ENCODE assay signal across 1 cellular context in the genomic region with DNA sequence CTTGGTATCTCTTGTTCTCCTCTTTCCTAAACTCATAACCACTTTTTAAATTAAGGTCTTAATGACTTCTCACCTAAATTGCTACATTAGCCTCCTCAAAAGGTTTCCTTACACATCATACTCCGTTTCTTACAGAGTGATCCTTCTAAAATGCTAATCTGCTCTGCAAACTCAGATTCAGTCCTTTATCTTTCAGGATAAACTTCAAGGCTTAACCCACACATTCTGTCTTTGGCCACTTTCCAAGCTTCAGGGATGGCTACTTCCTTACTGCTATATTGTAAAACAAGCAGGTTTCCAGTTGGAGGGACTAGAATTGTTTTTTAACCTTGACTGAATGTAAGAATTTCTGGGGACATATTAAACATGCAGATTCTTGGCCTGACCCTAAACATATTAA.
TF ChIP-seq lines count a peak whose summit lies in the region.

No MANE protein-coding gene starts in this region.

TF ChIP-seq in K562, 482 proteins besides CTCF, POLR2A, EP300 and RAD21 (continued from another document and continues in another):
- TF ChIP-seq, protein P1, sequence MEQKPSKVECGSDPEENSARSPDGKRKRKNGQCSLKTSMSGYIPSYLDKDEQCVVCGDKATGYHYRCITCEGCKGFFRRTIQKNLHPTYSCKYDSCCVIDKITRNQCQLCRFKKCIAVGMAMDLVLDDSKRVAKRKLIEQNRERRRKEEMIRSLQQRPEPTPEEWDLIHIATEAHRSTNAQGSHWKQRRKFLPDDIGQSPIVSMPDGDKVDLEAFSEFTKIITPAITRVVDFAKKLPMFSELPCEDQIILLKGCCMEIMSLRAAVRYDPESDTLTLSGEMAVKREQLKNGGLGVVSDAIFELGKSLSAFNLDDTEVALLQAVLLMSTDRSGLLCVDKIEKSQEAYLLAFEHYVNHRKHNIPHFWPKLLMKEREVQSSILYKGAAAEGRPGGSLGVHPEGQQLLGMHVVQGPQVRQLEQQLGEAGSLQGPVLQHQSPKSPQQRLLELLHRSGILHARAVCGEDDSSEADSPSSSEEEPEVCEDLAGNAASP (IDR thresholded peaks at IDR 0.05): no peak
- TF ChIP-seq ZNF143 (CRISPR knock-in tag; IDR thresholded peaks at IDR 0.05): no peak
- no peak for TF ChIP-seq YBX1 (IDR thresholded peaks at IDR 0.05)
- no peak for TF ChIP-seq ZEB2 (IDR thresholded peaks at IDR 0.05)
- TF ChIP-seq, protein P2, sequence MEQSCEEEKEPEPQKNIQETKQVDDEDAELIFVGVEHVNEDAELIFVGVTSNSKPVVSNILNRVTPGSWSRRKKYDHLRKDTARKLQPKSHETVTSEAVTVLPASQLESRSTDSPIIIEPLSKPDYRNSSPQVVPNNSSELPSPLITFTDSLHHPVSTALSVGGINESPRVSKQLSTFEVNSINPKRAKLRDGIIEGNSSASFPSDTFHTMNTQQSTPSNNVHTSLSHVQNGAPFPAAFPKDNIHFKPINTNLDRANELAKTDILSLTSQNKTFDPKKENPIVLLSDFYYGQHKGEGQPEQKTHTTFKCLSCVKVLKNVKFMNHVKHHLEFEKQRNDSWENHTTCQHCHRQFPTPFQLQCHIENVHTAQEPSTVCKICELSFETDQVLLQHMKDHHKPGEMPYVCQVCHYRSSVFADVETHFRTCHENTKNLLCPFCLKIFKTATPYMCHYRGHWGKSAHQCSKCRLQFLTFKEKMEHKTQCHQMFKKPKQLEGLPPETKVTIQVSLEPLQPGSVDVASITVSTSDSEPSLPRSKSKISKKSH (CRISPR knock-in tag; IDR thresholded peaks at IDR 0.05): no peak
- TF ChIP-seq TAF7 (tag; IDR thresholded peaks at IDR 0.05): no peak
- no peak for TF ChIP-seq RBM15 (IDR thresholded peaks at IDR 0.05; ENCODE audit: insufficient read depth, low read length)
- TF ChIP-seq FOXP1 (CRISPR knock-in tag; IDR thresholded peaks at IDR 0.05): no peak
- no peak for TF ChIP-seq NR3C1 (CRISPR knock-in tag; IDR thresholded peaks at IDR 0.05)
- TF ChIP-seq, protein P3, sequence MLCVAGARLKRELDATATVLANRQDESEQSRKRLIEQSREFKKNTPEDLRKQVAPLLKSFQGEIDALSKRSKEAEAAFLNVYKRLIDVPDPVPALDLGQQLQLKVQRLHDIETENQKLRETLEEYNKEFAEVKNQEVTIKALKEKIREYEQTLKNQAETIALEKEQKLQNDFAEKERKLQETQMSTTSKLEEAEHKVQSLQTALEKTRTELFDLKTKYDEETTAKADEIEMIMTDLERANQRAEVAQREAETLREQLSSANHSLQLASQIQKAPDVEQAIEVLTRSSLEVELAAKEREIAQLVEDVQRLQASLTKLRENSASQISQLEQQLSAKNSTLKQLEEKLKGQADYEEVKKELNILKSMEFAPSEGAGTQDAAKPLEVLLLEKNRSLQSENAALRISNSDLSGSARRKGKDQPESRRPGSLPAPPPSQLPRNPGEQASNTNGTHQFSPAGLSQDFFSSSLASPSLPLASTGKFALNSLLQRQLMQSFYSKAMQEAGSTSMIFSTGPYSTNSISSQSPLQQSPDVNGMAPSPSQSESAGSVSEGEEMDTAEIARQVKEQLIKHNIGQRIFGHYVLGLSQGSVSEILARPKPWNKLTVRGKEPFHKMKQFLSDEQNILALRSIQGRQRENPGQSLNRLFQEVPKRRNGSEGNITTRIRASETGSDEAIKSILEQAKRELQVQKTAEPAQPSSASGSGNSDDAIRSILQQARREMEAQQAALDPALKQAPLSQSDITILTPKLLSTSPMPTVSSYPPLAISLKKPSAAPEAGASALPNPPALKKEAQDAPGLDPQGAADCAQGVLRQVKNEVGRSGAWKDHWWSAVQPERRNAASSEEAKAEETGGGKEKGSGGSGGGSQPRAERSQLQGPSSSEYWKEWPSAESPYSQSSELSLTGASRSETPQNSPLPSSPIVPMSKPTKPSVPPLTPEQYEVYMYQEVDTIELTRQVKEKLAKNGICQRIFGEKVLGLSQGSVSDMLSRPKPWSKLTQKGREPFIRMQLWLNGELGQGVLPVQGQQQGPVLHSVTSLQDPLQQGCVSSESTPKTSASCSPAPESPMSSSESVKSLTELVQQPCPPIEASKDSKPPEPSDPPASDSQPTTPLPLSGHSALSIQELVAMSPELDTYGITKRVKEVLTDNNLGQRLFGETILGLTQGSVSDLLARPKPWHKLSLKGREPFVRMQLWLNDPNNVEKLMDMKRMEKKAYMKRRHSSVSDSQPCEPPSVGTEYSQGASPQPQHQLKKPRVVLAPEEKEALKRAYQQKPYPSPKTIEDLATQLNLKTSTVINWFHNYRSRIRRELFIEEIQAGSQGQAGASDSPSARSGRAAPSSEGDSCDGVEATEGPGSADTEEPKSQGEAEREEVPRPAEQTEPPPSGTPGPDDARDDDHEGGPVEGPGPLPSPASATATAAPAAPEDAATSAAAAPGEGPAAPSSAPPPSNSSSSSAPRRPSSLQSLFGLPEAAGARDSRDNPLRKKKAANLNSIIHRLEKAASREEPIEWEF (CRISPR knock-in tag; IDR thresholded peaks at IDR 0.05): no peak
- TF ChIP-seq ZFX (CRISPR knock-in tag; IDR thresholded peaks at IDR 0.05): no peak
- peak; percentile 44 to 51; a peak in 3 of 4 replicates for TF ChIP-seq KDM1A (IDR thresholded peaks at IDR 0.05)
- no peak for TF ChIP-seq DDX20 (tag; IDR thresholded peaks at IDR 0.05; ENCODE audit: low read depth)
- TF ChIP-seq NCOA1 (IDR thresholded peaks at IDR 0.05; ENCODE audit: low read depth): 0 out of 2 replicates have a peak, but pooled peaks have one; percentile 18
- TF ChIP-seq CBFA2T3 (IDR thresholded peaks at IDR 0.05): 0 out of 2 replicates have a peak, but pooled peaks have one; percentile 17
- no peak for TF ChIP-seq SIN3B (IDR thresholded peaks at IDR 0.05; ENCODE audit: low read depth)
- 0 out of 2 replicates have a peak, but pooled peaks have one; percentile 39 for TF ChIP-seq SMARCA4 (IDR thresholded peaks at IDR 0.05)
- no peak for TF ChIP-seq TFAM (CRISPR knock-in tag; conservative IDR thresholded peaks at IDR 0.05)
- TF ChIP-seq ZNF717 (CRISPR knock-in tag; IDR thresholded peaks at IDR 0.05): no peak
- TF ChIP-seq POLR2AphosphoS5 (IDR thresholded peaks at IDR 0.05; ENCODE audit: control insufficient read depth, insufficient read depth, low read depth, low read length): no peak
- TF ChIP-seq HDAC2 (IDR thresholded peaks at IDR 0.05): 0 out of 2 replicates have a peak, but pooled peaks have one; percentile 21
- no peak for TF ChIP-seq ZBTB8A (IDR thresholded peaks at IDR 0.05; ENCODE audit: partially characterized antibody)
- TF ChIP-seq ZBED1 (IDR thresholded peaks at IDR 0.05): no peak
- no peak for TF ChIP-seq ZNF212 (CRISPR knock-in tag; IDR thresholded peaks at IDR 0.05)
- TF ChIP-seq TEAD2 (tag; IDR thresholded peaks at IDR 0.05): no peak
- no peak for TF ChIP-seq NFIX (CRISPR knock-in tag; IDR thresholded peaks at IDR 0.05; ENCODE audit: low read depth)
- TF ChIP-seq FOXJ3 (CRISPR knock-in tag; IDR thresholded peaks at IDR 0.05): no peak
- TF ChIP-seq ZNF3 (CRISPR knock-in tag; IDR thresholded peaks at IDR 0.05): no peak
- no peak for TF ChIP-seq ZNF561 (CRISPR knock-in tag; conservative IDR thresholded peaks at IDR 0.05)
- TF ChIP-seq HNRNPH1 (optimal IDR thresholded peaks at IDR 0.05; ENCODE audit: low read depth, low read length): no peak
- no peak for TF ChIP-seq C11orf30 (IDR thresholded peaks at IDR 0.05; ENCODE audit: low read depth)
- TF ChIP-seq, protein P4, sequence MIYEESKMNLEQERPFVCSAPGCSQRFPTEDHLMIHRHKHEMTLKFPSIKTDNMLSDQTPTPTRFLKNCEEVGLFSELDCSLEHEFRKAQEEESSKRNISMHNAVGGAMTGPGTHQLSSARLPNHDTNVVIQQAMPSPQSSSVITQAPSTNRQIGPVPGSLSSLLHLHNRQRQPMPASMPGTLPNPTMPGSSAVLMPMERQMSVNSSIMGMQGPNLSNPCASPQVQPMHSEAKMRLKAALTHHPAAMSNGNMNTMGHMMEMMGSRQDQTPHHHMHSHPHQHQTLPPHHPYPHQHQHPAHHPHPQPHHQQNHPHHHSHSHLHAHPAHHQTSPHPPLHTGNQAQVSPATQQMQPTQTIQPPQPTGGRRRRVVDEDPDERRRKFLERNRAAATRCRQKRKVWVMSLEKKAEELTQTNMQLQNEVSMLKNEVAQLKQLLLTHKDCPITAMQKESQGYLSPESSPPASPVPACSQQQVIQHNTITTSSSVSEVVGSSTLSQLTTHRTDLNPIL (CRISPR knock-in tag; IDR thresholded peaks at IDR 0.05): no peak
- no peak for TF ChIP-seq ZNF224 (CRISPR knock-in tag; IDR thresholded peaks at IDR 0.05)
- no peak for TF ChIP-seq CBFB (CRISPR knock-in tag; IDR thresholded peaks at IDR 0.05)
- TF ChIP-seq, protein P5, sequence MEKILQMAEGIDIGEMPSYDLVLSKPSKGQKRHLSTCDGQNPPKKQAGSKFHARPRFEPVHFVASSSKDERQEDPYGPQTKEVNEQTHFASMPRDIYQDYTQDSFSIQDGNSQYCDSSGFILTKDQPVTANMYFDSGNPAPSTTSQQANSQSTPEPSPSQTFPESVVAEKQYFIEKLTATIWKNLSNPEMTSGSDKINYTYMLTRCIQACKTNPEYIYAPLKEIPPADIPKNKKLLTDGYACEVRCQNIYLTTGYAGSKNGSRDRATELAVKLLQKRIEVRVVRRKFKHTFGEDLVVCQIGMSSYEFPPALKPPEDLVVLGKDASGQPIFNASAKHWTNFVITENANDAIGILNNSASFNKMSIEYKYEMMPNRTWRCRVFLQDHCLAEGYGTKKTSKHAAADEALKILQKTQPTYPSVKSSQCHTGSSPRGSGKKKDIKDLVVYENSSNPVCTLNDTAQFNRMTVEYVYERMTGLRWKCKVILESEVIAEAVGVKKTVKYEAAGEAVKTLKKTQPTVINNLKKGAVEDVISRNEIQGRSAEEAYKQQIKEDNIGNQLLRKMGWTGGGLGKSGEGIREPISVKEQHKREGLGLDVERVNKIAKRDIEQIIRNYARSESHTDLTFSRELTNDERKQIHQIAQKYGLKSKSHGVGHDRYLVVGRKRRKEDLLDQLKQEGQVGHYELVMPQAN (IDR thresholded peaks at IDR 0.05; ENCODE audit: borderline replicate concordance): no peak
- peak in 1 of 2 experiments; percentile 78; a peak in 2 of 4 replicates for TF ChIP-seq RCOR1 (IDR thresholded peaks at IDR 0.05; ENCODE audit: borderline replicate concordance in 1 of 2, low read depth in 2 of 2, low read length in 2 of 2)
- TF ChIP-seq KLF13 (tag; IDR thresholded peaks at IDR 0.05; ENCODE audit: borderline replicate concordance, low read depth): no peak
- TF ChIP-seq ZNF77 (CRISPR knock-in tag; IDR thresholded peaks at IDR 0.05): no peak
- TF ChIP-seq, protein P6, sequence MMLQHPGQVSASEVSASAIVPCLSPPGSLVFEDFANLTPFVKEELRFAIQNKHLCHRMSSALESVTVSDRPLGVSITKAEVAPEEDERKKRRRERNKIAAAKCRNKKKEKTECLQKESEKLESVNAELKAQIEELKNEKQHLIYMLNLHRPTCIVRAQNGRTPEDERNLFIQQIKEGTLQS (IDR thresholded peaks at IDR 0.05): no peak
- TF ChIP-seq, protein P6 (CRISPR knock-in tag; conservative IDR thresholded peaks at IDR 0.05): no peak
- no peak for TF ChIP-seq POLR2AphosphoS2 (IDR thresholded peaks at IDR 0.05; ENCODE audit: low read length)
- TF ChIP-seq NFIC (IDR thresholded peaks at IDR 0.05): peak; percentile 88
- no peak for TF ChIP-seq ZNF133 (CRISPR knock-in tag; IDR thresholded peaks at IDR 0.05)
- TF ChIP-seq SRSF7 (optimal IDR thresholded peaks at IDR 0.05; ENCODE audit: low read depth, low read length): no peak
- TF ChIP-seq SPI1 (IDR thresholded peaks at IDR 0.05; ENCODE audit: borderline replicate concordance, low read depth, low read length): 0 out of 2 replicates have a peak, but pooled peaks have one; percentile 9
- no peak for TF ChIP-seq MAFG (tag; conservative IDR thresholded peaks at IDR 0.05)
- no peak for TF ChIP-seq CBX8 (IDR thresholded peaks at IDR 0.05; ENCODE audit: borderline replicate concordance, extremely low read depth, low read depth, low read length, poor library complexity, severe bottlenecking)
- TF ChIP-seq, protein P7, sequence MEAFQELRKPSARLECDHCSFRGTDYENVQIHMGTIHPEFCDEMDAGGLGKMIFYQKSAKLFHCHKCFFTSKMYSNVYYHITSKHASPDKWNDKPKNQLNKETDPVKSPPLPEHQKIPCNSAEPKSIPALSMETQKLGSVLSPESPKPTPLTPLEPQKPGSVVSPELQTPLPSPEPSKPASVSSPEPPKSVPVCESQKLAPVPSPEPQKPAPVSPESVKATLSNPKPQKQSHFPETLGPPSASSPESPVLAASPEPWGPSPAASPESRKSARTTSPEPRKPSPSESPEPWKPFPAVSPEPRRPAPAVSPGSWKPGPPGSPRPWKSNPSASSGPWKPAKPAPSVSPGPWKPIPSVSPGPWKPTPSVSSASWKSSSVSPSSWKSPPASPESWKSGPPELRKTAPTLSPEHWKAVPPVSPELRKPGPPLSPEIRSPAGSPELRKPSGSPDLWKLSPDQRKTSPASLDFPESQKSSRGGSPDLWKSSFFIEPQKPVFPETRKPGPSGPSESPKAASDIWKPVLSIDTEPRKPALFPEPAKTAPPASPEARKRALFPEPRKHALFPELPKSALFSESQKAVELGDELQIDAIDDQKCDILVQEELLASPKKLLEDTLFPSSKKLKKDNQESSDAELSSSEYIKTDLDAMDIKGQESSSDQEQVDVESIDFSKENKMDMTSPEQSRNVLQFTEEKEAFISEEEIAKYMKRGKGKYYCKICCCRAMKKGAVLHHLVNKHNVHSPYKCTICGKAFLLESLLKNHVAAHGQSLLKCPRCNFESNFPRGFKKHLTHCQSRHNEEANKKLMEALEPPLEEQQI (IDR thresholded peaks at IDR 0.05): no peak
- TF ChIP-seq ETS2 (tag; IDR thresholded peaks at IDR 0.05; ENCODE audit: borderline replicate concordance, poor library complexity, severe bottlenecking): no peak
